In genomic region chr11:114049766-114050165, GRCh38 we compare ENCODE assay signal across 1 cellular context. TPM values are rescaled to one million over a fixed set of nuclear protein-coding genes. Genes with fewer than 3 reads are reported as not detected.
"Had no signal": no experiment of that assay in that cellular context is flagged by ENCODE, and none has a peak within 500 bp of the region (broad histone marks: within the 10 kb centered on the region; RNA-seq: fewer than 3 reads in every experiment).

No MANE protein-coding gene starts in this region.

RNA-seq across cellular contexts. Expression of gene ZBTB16, which starts 9.7 kb away (rescaled TPM):
- total RNA-seq: smooth muscle cell had no signal
- polyA plus RNA-seq: smooth muscle cell had no signal
